ENCODE assay signal across 25 cellular contexts in the genomic region with DNA sequence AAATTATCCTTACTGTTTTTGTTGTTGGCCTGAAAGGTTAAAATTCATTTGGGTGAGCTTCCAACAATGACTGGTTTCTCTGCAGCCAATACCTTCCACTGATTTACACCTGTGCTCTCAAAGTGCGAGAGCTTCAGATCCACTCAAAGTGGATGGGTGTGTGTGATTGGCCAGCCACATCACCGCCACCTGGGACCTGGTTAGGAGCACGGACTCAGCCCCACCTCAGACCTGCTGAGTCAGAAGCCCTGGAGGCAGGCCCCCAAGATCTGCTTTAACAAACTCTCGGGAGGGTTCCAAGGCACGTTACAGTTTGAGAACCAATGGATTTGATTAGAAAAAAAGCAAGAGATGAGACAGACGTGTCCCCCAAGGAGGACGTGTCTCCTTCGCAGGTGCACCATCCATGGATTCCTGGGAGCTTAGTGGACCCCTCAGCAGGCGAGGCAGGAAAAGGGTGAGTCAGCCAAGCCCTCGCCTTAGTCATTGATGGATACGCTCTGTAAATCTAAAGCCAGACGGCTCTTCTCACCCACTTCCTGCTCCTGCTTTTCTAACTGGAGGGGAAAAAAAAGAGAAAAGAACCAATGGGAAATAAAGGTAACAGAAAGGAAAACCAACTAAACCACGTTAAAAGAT. TPM values are rescaled to one million over a fixed set of nuclear protein-coding genes. Genes with fewer than 3 reads are reported as not detected.
DNase-seq lines count a peak whose midpoint lies in the region; ATAC-seq, FAIRE-seq and TF ChIP-seq lines count a peak whose summit lies in the region.
"Had no signal": no experiment of that assay in that cellular context is flagged by ENCODE, and none has a peak within 500 bp of the region (broad histone marks: within the 10 kb centered on the region; RNA-seq: fewer than 3 reads in every experiment).

No MANE protein-coding gene starts in this region.

- ATAC-seq in HG03457 (IDR thresholded peaks at IDR 0.05; ENCODE audit: unreplicated experiment), result no peak
- ATAC-seq in Right ventricle myocardium inferior, result no peak
- ATAC-seq: left lobe of liver; stimulated activated naive CD8-positive, alpha-beta T cell treated with anti-CD3 and anti-CD28 coated beads, Interleukin-15, amount 100 ng/mL, for 72 hours had no signal

- intact Hi-C loops in Right ventricle myocardium inferior (cut with DNase I), result no loop called here

- FAIRE-seq in bronchial epithelial cell (lab: Jason Lieb, UNC), result peak; percentile 94

- H3K4me1 ChIP-seq in BLaER1, result peaks cover 6% of the 10 kb centered on the region
- H3K4me1 ChIP-seq: SJSA1 had no signal

- no peaks in the 10 kb centered on the region for H4K20me1 ChIP-seq in BLaER1

- H3K36me3 ChIP-seq in BLaER1, result no peaks in the 10 kb centered on the region
- no peaks in the 10 kb centered on the region for H3K36me3 ChIP-seq in bronchial epithelial cell (ENCODE audit: control insufficient read depth, insufficient read depth, low read length)
- H3K36me3 ChIP-seq: SJSA1 had no signal

- H3K9me3 ChIP-seq in BLaER1, result no peaks in the 10 kb centered on the region

- H3K27me3 ChIP-seq in BLaER1, result no peaks in the 10 kb centered on the region
- no peaks in the 10 kb centered on the region for H3K27me3 ChIP-seq in bronchial epithelial cell (ENCODE audit: control insufficient read depth, insufficient read depth, low read length)
- H3K27me3 ChIP-seq: SJSA1 had no signal

- peak; percentile 68 for DNase-seq in LoVo (ENCODE audit: low spot score)
- DNase-seq in bronchial epithelial cell (ENCODE audit: low read depth), result peak; percentile 90
- peak; percentile 60 for DNase-seq in kidney glomerular epithelial cell (lab: John Stamatoyannopoulos, UW)
- no peak for DNase-seq in midbrain (lab: John Stamatoyannopoulos, UW)
- DNase-seq in Right ventricle myocardium inferior (ENCODE audit: missing footprints), result no peak
- no peak for DNase-seq in activated effector memory CD4-positive, alpha-beta T cell treated with anti-CD3 and anti-CD28 coated beads, Interleukin-2, amount 50 U/mL, for 16 hours
- DNase-seq: caudate nucleus; CD4-positive, CD25-positive, alpha-beta regulatory T cell; DMS79 treated with DMSO at 0.1 percent for 48 hours; effector memory CD4-positive, alpha-beta T cell; HCEC 1CT; hippocampal formation; KG1; NCI-H1105; NCI-H2081 treated with DMSO at 0.1 percent for 48 hours; NCI-H524; stimulated activated CD4-positive, alpha-beta T cell treated with anti-CD3 and anti-CD28 coated beads, Interleukin-2, amount 100 ng/mL, for 24 hours; stimulated activated naive CD8-positive, alpha-beta T cell treated with anti-CD3 and anti-CD28 coated beads, Interleukin-15, amount 100 ng/mL, for 72 hours; T-helper 9 cell had no signal

- H3K4me3 ChIP-seq in BLaER1 (no peak overlapping the region), bronchial epithelial cell (ENCODE audit: low read depth, low read length) (no peak overlapping the region)
- H3K4me3 ChIP-seq: SJSA1 had no signal

- no peak overlapping the region for H3K27ac ChIP-seq in BLaER1
- H3K27ac ChIP-seq: SJSA1 had no signal

- no peak for TF ChIP-seq CTCF in bronchial epithelial cell (IDR thresholded peaks at IDR 0.05; ENCODE audit: insufficient read depth, low read length, severe bottlenecking)

- H3K9ac ChIP-seq in BLaER1, result no peak overlapping the region

- H3K4me2 ChIP-seq in BLaER1, result peak overlapping the region; percentile 28

RNA-seq across cellular contexts. Expression of a gene that starts 24.5 kb away (rescaled TPM):
- total RNA-seq in bronchial epithelial cell, result 0.26 and 0.77 TPM in 2 replicates
- not detected for total RNA-seq in Right ventricle myocardium inferior
- total RNA-seq: activated T-helper 1 cell treated with anti-CD3 and anti-CD28 coated beads, Interleukin-12 subunit alpha, Interleukin-12 subunit beta, Interleukin-2, Interleukin-4 antibody, amounts not matched to agents 30 ng/mL and 10 ng/mL and 1 ng/mL, durations not matched to agents 14 hours and 24 hours and 36 hours; CD4-positive, CD25-positive, alpha-beta regulatory T cell; left lobe of liver; osteoblast; SJSA1 had no signal

Comparison
In these comparisons a context has a peak if more than half of its experiments do, and no peak if none do; other contexts are left out.
1. DNase-seq: peak in LoVo (single experiment), bronchial epithelial cell (single experiment) and kidney glomerular epithelial cell (single experiment); none in midbrain (single experiment), Right ventricle myocardium inferior (single experiment) and activated effector memory CD4-positive, alpha-beta T cell treated with anti-CD3 and anti-CD28 coated beads, Interleukin-2, amount 50 U/mL, for 16 hours (single experiment).